ENCODE assay signal across 1 cellular context in the genomic region with DNA sequence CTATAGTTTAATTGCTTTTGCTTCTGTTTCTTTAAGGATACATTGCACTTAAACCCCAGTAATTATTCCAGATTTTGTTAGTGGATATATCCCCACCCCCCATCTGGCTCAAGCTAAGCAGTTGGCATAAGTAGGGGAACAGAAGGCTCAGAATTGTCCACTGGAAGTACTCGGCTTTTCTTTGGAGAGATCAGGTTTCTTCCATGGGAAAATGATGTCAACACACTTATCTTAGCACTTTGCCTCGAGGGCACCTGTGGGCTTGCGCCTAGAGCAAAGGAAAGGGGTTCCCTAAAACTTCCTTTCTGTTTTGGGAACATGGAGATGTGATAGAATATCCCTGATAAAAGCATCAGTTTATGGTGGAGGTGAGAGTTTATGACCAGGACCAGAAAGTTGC.
TF ChIP-seq lines count a peak whose summit lies in the region.

No MANE protein-coding gene starts in this region.

TF ChIP-seq in HEK293, 187 proteins besides CTCF, POLR2A, EP300 and RAD21 (continued from another document and continues in another):
- TF ChIP-seq ZBTB1 (tag by site-specific recombination; IDR thresholded peaks at IDR 0.05), result no peak
- no peak for TF ChIP-seq YY2 (tag by site-specific recombination; IDR thresholded peaks at IDR 0.05)
- TF ChIP-seq ZNF626 (tag by site-specific recombination; IDR thresholded peaks at IDR 0.05), result no peak
- no peak for TF ChIP-seq ZBTB8A (tag by site-specific recombination; IDR thresholded peaks at IDR 0.05)
- 0 out of 2 replicates have a peak, but pooled peaks have one; percentile 25 for TF ChIP-seq ZEB2 (tag by site-specific recombination; IDR thresholded peaks at IDR 0.05)
- TF ChIP-seq ZNF433 (tag by site-specific recombination; IDR thresholded peaks at IDR 0.05; ENCODE audit: low read depth), result no peak
- TF ChIP-seq, protein P1, sequence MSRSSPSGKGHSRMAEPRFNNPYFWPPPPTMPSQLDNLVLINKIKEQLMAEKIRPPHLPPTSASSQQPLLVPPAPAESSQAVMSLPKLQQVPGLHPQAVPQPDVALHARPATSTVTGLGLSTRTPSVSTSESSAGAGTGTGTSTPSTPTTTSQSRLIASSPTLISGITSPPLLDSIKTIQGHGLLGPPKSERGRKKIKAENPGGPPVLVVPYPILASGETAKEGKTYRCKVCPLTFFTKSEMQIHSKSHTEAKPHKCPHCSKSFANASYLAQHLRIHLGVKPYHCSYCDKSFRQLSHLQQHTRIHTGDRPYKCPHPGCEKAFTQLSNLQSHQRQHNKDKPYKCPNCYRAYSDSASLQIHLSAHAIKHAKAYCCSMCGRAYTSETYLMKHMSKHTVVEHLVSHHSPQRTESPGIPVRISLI (tag by site-specific recombination; IDR thresholded peaks at IDR 0.05), result no peak
- no peak for TF ChIP-seq MEIS1 (CRISPR knock-in tag; IDR thresholded peaks at IDR 0.05; ENCODE audit: borderline replicate concordance)
- TF ChIP-seq ZBTB21 (tag by site-specific recombination; IDR thresholded peaks at IDR 0.05), result no peak
- TF ChIP-seq, protein P2, sequence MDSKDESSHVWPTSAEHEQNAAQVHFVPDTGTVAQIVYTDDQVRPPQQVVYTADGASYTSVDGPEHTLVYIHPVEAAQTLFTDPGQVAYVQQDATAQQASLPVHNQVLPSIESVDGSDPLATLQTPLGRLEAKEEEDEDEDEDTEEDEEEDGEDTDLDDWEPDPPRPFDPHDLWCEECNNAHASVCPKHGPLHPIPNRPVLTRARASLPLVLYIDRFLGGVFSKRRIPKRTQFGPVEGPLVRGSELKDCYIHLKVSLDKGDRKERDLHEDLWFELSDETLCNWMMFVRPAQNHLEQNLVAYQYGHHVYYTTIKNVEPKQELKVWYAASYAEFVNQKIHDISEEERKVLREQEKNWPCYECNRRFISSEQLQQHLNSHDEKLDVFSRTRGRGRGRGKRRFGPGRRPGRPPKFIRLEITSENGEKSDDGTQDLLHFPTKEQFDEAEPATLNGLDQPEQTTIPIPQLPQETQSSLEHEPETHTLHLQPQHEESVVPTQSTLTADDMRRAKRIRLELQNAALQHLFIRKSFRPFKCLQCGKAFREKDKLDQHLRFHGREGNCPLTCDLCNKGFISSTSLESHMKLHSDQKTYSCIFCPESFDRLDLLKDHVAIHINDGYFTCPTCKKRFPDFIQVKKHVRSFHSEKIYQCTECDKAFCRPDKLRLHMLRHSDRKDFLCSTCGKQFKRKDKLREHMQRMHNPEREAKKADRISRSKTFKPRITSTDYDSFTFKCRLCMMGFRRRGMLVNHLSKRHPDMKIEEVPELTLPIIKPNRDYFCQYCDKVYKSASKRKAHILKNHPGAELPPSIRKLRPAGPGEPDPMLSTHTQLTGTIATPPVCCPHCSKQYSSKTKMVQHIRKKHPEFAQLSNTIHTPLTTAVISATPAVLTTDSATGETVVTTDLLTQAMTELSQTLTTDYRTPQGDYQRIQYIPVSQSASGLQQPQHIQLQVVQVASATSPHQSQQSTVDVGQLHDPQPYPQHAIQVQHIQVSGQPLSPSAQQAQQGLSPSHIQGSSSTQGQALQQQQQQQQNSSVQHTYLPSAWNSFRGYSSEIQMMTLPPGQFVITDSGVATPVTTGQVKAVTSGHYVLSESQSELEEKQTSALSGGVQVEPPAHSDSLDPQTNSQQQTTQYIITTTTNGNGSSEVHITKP (tag by site-specific recombination; IDR thresholded peaks at IDR 0.05), result peak; percentile 57
- TF ChIP-seq, protein P3, sequence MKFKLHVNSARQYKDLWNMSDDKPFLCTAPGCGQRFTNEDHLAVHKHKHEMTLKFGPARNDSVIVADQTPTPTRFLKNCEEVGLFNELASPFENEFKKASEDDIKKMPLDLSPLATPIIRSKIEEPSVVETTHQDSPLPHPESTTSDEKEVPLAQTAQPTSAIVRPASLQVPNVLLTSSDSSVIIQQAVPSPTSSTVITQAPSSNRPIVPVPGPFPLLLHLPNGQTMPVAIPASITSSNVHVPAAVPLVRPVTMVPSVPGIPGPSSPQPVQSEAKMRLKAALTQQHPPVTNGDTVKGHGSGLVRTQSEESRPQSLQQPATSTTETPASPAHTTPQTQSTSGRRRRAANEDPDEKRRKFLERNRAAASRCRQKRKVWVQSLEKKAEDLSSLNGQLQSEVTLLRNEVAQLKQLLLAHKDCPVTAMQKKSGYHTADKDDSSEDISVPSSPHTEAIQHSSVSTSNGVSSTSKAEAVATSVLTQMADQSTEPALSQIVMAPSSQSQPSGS (tag by site-specific recombination; IDR thresholded peaks at IDR 0.05; ENCODE audit: low read depth), result no peak
- no peak for TF ChIP-seq ZNF621 (tag by site-specific recombination; IDR thresholded peaks at IDR 0.05)
- no peak for TF ChIP-seq ZFP41 (tag by site-specific recombination; IDR thresholded peaks at IDR 0.05; ENCODE audit: borderline replicate concordance)
- TF ChIP-seq, protein P4, sequence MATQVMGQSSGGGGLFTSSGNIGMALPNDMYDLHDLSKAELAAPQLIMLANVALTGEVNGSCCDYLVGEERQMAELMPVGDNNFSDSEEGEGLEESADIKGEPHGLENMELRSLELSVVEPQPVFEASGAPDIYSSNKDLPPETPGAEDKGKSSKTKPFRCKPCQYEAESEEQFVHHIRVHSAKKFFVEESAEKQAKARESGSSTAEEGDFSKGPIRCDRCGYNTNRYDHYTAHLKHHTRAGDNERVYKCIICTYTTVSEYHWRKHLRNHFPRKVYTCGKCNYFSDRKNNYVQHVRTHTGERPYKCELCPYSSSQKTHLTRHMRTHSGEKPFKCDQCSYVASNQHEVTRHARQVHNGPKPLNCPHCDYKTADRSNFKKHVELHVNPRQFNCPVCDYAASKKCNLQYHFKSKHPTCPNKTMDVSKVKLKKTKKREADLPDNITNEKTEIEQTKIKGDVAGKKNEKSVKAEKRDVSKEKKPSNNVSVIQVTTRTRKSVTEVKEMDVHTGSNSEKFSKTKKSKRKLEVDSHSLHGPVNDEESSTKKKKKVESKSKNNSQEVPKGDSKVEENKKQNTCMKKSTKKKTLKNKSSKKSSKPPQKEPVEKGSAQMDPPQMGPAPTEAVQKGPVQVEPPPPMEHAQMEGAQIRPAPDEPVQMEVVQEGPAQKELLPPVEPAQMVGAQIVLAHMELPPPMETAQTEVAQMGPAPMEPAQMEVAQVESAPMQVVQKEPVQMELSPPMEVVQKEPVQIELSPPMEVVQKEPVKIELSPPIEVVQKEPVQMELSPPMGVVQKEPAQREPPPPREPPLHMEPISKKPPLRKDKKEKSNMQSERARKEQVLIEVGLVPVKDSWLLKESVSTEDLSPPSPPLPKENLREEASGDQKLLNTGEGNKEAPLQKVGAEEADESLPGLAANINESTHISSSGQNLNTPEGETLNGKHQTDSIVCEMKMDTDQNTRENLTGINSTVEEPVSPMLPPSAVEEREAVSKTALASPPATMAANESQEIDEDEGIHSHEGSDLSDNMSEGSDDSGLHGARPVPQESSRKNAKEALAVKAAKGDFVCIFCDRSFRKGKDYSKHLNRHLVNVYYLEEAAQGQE (tag by site-specific recombination; IDR thresholded peaks at IDR 0.05), result no peak
- no peak for TF ChIP-seq ZBTB7A (tag by site-specific recombination; IDR thresholded peaks at IDR 0.05; ENCODE audit: low read depth)
- no peak for TF ChIP-seq KLF1 (tag by site-specific recombination; IDR thresholded peaks at IDR 0.05)
- TF ChIP-seq ZNF366 (tag by site-specific recombination; conservative IDR thresholded peaks at IDR 0.05), result peak; percentile 39; the same call in 1 of the 2 replicates
- TF ChIP-seq SP7 (tag by site-specific recombination; IDR thresholded peaks at IDR 0.05), result no peak
- no peak for TF ChIP-seq ZNF529 (tag by site-specific recombination; IDR thresholded peaks at IDR 0.05; ENCODE audit: insufficient replicate concordance)
- no peak for TF ChIP-seq ZNF610 (tag by site-specific recombination; IDR thresholded peaks at IDR 0.05; ENCODE audit: borderline replicate concordance)
- no peak for TF ChIP-seq ZNF510 (tag by site-specific recombination; IDR thresholded peaks at IDR 0.05; ENCODE audit: insufficient replicate concordance)
- TF ChIP-seq, protein P5, sequence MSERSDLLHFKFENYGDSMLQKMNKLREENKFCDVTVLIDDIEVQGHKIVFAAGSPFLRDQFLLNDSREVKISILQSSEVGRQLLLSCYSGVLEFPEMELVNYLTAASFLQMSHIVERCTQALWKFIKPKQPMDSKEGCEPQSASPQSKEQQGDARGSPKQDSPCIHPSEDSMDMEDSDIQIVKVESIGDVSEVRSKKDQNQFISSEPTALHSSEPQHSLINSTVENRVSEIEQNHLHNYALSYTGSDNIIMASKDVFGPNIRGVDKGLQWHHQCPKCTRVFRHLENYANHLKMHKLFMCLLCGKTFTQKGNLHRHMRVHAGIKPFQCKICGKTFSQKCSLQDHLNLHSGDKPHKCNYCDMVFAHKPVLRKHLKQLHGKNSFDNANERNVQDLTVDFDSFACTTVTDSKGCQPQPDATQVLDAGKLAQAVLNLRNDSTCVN (tag by site-specific recombination; optimal IDR thresholded peaks at IDR 0.05), result no peak
- TF ChIP-seq ZNF837 (tag by site-specific recombination; IDR thresholded peaks at IDR 0.05), result no peak
- TF ChIP-seq ZNF560 (tag by site-specific recombination; IDR thresholded peaks at IDR 0.05; ENCODE audit: borderline replicate concordance), result no peak
- no peak for TF ChIP-seq KLF10 (tag by site-specific recombination; IDR thresholded peaks at IDR 0.05)
- TF ChIP-seq ZNF677 (tag by site-specific recombination; IDR thresholded peaks at IDR 0.05), result no peak
- TF ChIP-seq HOXC10 (CRISPR knock-in tag; IDR thresholded peaks at IDR 0.05), result no peak
- TF ChIP-seq ZNF785 (tag by site-specific recombination; IDR thresholded peaks at IDR 0.05), result no peak
- TF ChIP-seq ZNF585B (tag by site-specific recombination; IDR thresholded peaks at IDR 0.05), result no peak
- TF ChIP-seq, protein P6, sequence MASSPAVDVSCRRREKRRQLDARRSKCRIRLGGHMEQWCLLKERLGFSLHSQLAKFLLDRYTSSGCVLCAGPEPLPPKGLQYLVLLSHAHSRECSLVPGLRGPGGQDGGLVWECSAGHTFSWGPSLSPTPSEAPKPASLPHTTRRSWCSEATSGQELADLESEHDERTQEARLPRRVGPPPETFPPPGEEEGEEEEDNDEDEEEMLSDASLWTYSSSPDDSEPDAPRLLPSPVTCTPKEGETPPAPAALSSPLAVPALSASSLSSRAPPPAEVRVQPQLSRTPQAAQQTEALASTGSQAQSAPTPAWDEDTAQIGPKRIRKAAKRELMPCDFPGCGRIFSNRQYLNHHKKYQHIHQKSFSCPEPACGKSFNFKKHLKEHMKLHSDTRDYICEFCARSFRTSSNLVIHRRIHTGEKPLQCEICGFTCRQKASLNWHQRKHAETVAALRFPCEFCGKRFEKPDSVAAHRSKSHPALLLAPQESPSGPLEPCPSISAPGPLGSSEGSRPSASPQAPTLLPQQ (tag by site-specific recombination; IDR thresholded peaks at IDR 0.05), result no peak
- no peak for TF ChIP-seq KLF7 (tag by site-specific recombination; IDR thresholded peaks at IDR 0.05; ENCODE audit: borderline replicate concordance)
- TF ChIP-seq ZNF174 (tag by site-specific recombination; IDR thresholded peaks at IDR 0.05), result no peak
- no peak for TF ChIP-seq ZNF311 (tag by site-specific recombination; IDR thresholded peaks at IDR 0.05; ENCODE audit: borderline replicate concordance)
- TF ChIP-seq ZNF843 (tag by site-specific recombination; IDR thresholded peaks at IDR 0.05), result no peak
- TF ChIP-seq, protein P7, sequence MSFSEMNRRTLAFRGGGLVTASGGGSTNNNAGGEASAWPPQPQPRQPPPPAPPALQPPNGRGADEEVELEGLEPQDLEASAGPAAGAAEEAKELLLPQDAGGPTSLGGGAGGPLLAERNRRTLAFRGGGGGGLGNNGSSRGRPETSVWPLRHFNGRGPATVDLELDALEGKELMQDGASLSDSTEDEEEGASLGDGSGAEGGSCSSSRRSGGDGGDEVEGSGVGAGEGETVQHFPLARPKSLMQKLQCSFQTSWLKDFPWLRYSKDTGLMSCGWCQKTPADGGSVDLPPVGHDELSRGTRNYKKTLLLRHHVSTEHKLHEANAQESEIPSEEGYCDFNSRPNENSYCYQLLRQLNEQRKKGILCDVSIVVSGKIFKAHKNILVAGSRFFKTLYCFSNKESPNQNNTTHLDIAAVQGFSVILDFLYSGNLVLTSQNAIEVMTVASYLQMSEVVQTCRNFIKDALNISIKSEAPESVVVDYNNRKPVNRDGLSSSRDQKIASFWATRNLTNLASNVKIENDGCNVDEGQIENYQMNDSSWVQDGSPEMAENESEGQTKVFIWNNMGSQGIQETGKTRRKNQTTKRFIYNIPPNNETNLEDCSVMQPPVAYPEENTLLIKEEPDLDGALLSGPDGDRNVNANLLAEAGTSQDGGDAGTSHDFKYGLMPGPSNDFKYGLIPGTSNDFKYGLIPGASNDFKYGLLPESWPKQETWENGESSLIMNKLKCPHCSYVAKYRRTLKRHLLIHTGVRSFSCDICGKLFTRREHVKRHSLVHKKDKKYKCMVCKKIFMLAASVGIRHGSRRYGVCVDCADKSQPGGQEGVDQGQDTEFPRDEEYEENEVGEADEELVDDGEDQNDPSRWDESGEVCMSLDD (tag by site-specific recombination; IDR thresholded peaks at IDR 0.05), result no peak
- TF ChIP-seq ZNF214 (tag by site-specific recombination; IDR thresholded peaks at IDR 0.05; ENCODE audit: borderline replicate concordance), result no peak
- TF ChIP-seq ZNF701 (tag by site-specific recombination; IDR thresholded peaks at IDR 0.05), result no peak
- TF ChIP-seq, protein P8, sequence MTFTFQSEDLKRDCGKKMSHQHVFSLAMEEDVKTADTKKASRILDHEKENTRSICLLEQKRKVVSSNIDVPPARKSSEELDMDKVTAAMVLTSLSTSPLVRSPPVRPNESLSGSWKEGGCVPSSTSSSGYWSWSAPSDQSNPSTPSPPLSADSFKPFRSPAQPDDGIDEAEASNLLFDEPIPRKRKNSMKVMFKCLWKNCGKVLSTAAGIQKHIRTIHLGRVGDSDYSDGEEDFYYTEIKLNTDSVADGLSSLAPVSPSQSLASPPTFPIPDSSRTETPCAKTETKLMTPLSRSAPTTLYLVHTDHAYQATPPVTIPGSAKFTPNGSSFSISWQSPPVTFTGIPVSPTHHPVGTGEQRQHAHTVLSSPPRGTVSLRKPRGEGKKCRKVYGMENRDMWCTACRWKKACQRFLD (tag by site-specific recombination; IDR thresholded peaks at IDR 0.05), result no peak
- no peak for TF ChIP-seq ZNF558 (tag by site-specific recombination; IDR thresholded peaks at IDR 0.05)
- peak; percentile 73; the same call in 1 of the 2 replicates for TF ChIP-seq TRIM28 (IDR thresholded peaks at IDR 0.05; ENCODE audit: borderline replicate concordance, low read length)
- no peak for TF ChIP-seq ZFP37 (tag by site-specific recombination; IDR thresholded peaks at IDR 0.05)
- TF ChIP-seq ZNF548 (tag by site-specific recombination; IDR thresholded peaks at IDR 0.05), result no peak
- no peak for TF ChIP-seq ZNF654 (tag by site-specific recombination; IDR thresholded peaks at IDR 0.05; ENCODE audit: low read depth)
- TF ChIP-seq ZNF112 (tag by site-specific recombination; IDR thresholded peaks at IDR 0.05), result no peak
- TF ChIP-seq WT1 (tag by site-specific recombination; IDR thresholded peaks at IDR 0.05), result no peak
- TF ChIP-seq ZNF555 (tag by site-specific recombination; conservative IDR thresholded peaks at IDR 0.05), result no peak
- TF ChIP-seq ZNF549 (tag by site-specific recombination; IDR thresholded peaks at IDR 0.05), result no peak
- TF ChIP-seq ZNF768 (tag by site-specific recombination; IDR thresholded peaks at IDR 0.05), result no peak
- no peak for TF ChIP-seq KLF16 (tag by site-specific recombination; IDR thresholded peaks at IDR 0.05)
- no peak for TF ChIP-seq ZNF274 (IDR thresholded peaks at IDR 0.05; ENCODE audit: low read length)
- TF ChIP-seq ZNF274 (tag by site-specific recombination; IDR thresholded peaks at IDR 0.05; ENCODE audit: borderline replicate concordance), result no peak
- no peak for TF ChIP-seq ZNF76 (tag by site-specific recombination; IDR thresholded peaks at IDR 0.05; ENCODE audit: borderline replicate concordance, low read depth)
- TF ChIP-seq SALL2 (tag by site-specific recombination; IDR thresholded peaks at IDR 0.05; ENCODE audit: borderline replicate concordance), result no peak
- no peak for TF ChIP-seq ZNF155 (tag by site-specific recombination; IDR thresholded peaks at IDR 0.05)
- TF ChIP-seq ZNF175 (tag by site-specific recombination; IDR thresholded peaks at IDR 0.05), result no peak
